In the genomic region with DNA sequence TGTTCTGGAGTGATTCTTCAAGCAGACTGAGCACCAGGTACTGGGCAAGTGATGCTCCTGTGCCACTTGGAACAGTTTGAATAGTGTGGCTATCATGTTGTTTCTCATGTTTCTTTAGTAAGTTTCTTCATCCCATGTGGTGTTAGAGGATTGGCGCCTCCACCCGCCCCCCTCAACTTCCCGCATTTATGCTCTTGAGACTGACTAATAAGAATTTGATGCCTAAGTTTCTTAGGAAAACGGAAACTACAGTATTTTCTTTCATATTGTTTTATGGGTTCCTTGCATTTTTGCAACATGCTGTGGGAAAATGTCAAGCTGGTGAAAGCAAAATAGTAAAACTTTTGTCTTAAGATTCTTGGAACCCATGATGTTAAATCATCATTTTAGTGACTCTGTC, we compare ENCODE assay signal across 28 cellular contexts.
"Had no signal": no experiment of that assay in that cellular context is flagged by ENCODE, and none has a peak within 500 bp of the region (broad histone marks: within the 10 kb centered on the region; RNA-seq: fewer than 3 reads in every experiment).

No MANE protein-coding gene starts in this region.

- DNase-seq: activated B cell treated with CpG ODN at 0.5 μM for 24 hours; activated CD4-positive, alpha-beta T cell treated with anti-CD3 and anti-CD28 coated beads for 1 hour; activated CD4-positive, alpha-beta T cell treated with anti-CD3 and anti-CD28 coated beads, Interleukin-2, amount 10 ng/mL, durations not matched to agents 24 days and 14 days; activated CD4-positive, alpha-beta T cell treated with anti-CD3 and anti-CD28 coated beads, Interleukin-2, amount 50 U/mL, for 48 hours; activated CD8-positive, alpha-beta memory T cell treated with anti-CD3 and anti-CD28 coated beads, Interleukin-2, amount 10 ng/mL, durations not matched to agents 7 days and 5 days; activated effector memory CD4-positive, alpha-beta T cell treated with Interleukin-2 at 50 U/mL for 16 hours; activated naive CD4-positive, alpha-beta T cell; activated naive CD8-positive, alpha-beta T cell treated with anti-CD3 and anti-CD28 coated beads, Interleukin-2, amount 50 U/mL, for 24 hours; activated T-cell treated with anti-CD3 and anti-CD28 coated beads, Interleukin-2, amount 50 U/mL, for 24 hours; amniotic stem cell; body of pancreas; MV-4-11; NCI-H1092 treated with DMSO at 0.1 percent for 48 hours; NCI-H1417 treated with DMSO at 0.1 percent for 48 hours; NCI-H187; NCI-H2081; NCI-H510A treated with DMSO at 0.1 percent for 48 hours; NCI-H69; PC-3; SIG-M5; T-cell; T-helper 2 cell; T1000 had no signal

- H3K4me3 Mint-ChIP-seq: activated B cell treated with CpG ODN at 0.5 μM for 24 hours; activated CD4-positive, alpha-beta T cell treated with anti-CD3 and anti-CD28 coated beads, Interleukin-2, amount 10 ng/mL, durations not matched to agents 24 days and 14 days; activated CD8-positive, alpha-beta memory T cell treated with anti-CD3 and anti-CD28 coated beads, Interleukin-2, amount 10 ng/mL, durations not matched to agents 7 days and 5 days; activated naive CD8-positive, alpha-beta T cell treated with anti-CD3 and anti-CD28 coated beads, Interleukin-2, amount 50 U/mL, for 24 hours; activated T-cell treated with anti-CD3 and anti-CD28 coated beads, Interleukin-2, amount 50 U/mL, for 24 hours; activated T-helper 1 cell treated with anti-CD3 and anti-CD28 coated beads, Interleukin-12 subunit alpha, Interleukin-12 subunit beta, Interleukin-2, Interleukin-4 antibody, amounts not matched to agents 30 ng/mL and 10 ng/mL and 1 ng/mL, durations not matched to agents 14 hours and 24 hours and 36 hours; T-cell had no signal

- H3K27ac ChIP-seq: ascending aorta, cardiac muscle cell, KMS-11 had no signal

- H3K27me3 Mint-ChIP-seq: activated naive CD8-positive, alpha-beta T cell treated with anti-CD3 and anti-CD28 coated beads, Interleukin-2, amount 50 U/mL, for 24 hours; activated T-cell treated with anti-CD3 and anti-CD28 coated beads, Interleukin-2, amount 50 U/mL, for 24 hours; T-cell had no signal

- ATAC-seq: activated CD8-positive, alpha-beta memory T cell treated with anti-CD3 and anti-CD28 coated beads, Interleukin-2, amount 10 ng/mL, durations not matched to agents 7 days and 5 days; activated naive CD4-positive, alpha-beta T cell treated with anti-CD3 and anti-CD28 coated beads, Interleukin-2, amount 50 U/mL, for 72 hours; activated naive CD8-positive, alpha-beta T cell treated with anti-CD3 and anti-CD28 coated beads, Interleukin-2, amount 50 U/mL, for 24 hours; body of pancreas; PC-3; T-cell had no signal

- H3K36me3 ChIP-seq: ascending aorta, cardiac muscle cell had no signal

- H3K4me2 ChIP-seq: KMS-11 had no signal

- H3K4me1 Mint-ChIP-seq: activated B cell treated with CpG ODN at 0.5 μM for 24 hours; activated CD4-positive, alpha-beta T cell treated with anti-CD3 and anti-CD28 coated beads, Interleukin-2, amount 10 ng/mL, durations not matched to agents 24 days and 14 days; activated naive CD8-positive, alpha-beta T cell treated with anti-CD3 and anti-CD28 coated beads, Interleukin-2, amount 50 U/mL, for 24 hours had no signal

- H3K36me3 Mint-ChIP-seq: activated CD8-positive, alpha-beta memory T cell treated with anti-CD3 and anti-CD28 coated beads, Interleukin-2, amount 10 ng/mL, durations not matched to agents 7 days and 5 days; activated naive CD4-positive, alpha-beta T cell treated with anti-CD3 and anti-CD28 coated beads, Interleukin-2, amount 50 U/mL, for 72 hours; T-cell had no signal

- H3K4me3 ChIP-seq: ascending aorta, body of pancreas, cardiac muscle cell had no signal

- H3K4me1 ChIP-seq: ascending aorta had no signal

- H3K9me3 ChIP-seq: ascending aorta, body of pancreas had no signal

- H3K9ac ChIP-seq: KMS-11 had no signal

- H3K27ac Mint-ChIP-seq: activated B cell treated with CpG ODN at 0.5 μM for 24 hours; activated CD4-positive, alpha-beta T cell treated with anti-CD3 and anti-CD28 coated beads, Interleukin-2, amount 10 ng/mL, durations not matched to agents 24 days and 14 days; activated CD8-positive, alpha-beta memory T cell treated with anti-CD3 and anti-CD28 coated beads, Interleukin-2, amount 10 ng/mL, durations not matched to agents 7 days and 5 days; activated naive CD4-positive, alpha-beta T cell treated with anti-CD3 and anti-CD28 coated beads, Interleukin-2, amount 50 U/mL, for 72 hours; activated naive CD8-positive, alpha-beta T cell treated with anti-CD3 and anti-CD28 coated beads, Interleukin-2, amount 50 U/mL, for 24 hours; activated T-cell treated with anti-CD3 and anti-CD28 coated beads, Interleukin-2, amount 50 U/mL, for 24 hours; activated T-helper 1 cell treated with anti-CD3 and anti-CD28 coated beads, Interleukin-12 subunit alpha, Interleukin-12 subunit beta, Interleukin-2, Interleukin-4 antibody, amounts not matched to agents 30 ng/mL and 10 ng/mL and 1 ng/mL, durations not matched to agents 14 hours and 24 hours and 36 hours; T-cell had no signal

- H3K9me3 Mint-ChIP-seq: activated B cell treated with CpG ODN at 0.5 μM for 24 hours; activated CD4-positive, alpha-beta T cell treated with anti-CD3 and anti-CD28 coated beads, Interleukin-2, amount 10 ng/mL, durations not matched to agents 24 days and 14 days; activated naive CD4-positive, alpha-beta T cell treated with anti-CD3 and anti-CD28 coated beads, Interleukin-2, amount 50 U/mL, for 72 hours; activated naive CD8-positive, alpha-beta T cell treated with anti-CD3 and anti-CD28 coated beads, Interleukin-2, amount 50 U/mL, for 24 hours; activated T-cell treated with anti-CD3 and anti-CD28 coated beads, Interleukin-2, amount 50 U/mL, for 24 hours; activated T-helper 1 cell treated with anti-CD3 and anti-CD28 coated beads, Interleukin-12 subunit alpha, Interleukin-12 subunit beta, Interleukin-2, Interleukin-4 antibody, amounts not matched to agents 30 ng/mL and 10 ng/mL and 1 ng/mL, durations not matched to agents 14 hours and 24 hours and 36 hours; T-cell had no signal

- H3K27me3 ChIP-seq: ascending aorta, body of pancreas, cardiac muscle cell had no signal
